Comparison of ENCODE assay signal across 8 cellular contexts in the genomic region with DNA sequence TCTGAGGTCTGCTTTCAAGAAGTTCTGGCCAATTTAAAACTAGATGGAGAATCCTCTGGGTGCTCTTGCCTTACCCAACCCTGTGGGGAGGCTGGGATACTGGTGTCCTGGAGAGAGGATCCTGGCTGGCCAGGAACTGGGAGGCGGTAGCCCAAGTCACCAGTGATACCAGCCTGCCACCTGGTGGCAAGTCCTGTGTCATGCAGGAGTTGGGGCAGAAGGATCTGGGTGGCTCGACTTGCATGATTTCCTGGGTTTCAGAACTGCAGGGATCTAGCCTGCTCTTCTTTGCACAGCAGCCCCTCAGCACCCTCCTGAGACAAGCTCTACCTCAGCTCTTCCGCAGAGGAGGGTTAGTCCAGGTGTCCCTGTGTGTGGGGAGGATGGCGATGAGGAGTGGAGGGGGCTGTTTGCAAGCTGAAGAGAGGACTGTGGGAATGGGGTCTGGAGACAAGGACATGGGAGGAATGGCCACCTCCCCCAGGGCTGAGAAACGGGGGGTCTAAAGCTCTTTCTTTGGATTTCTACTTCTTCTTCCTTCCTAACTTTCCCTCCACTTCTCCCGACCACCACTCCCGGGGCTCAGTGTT. TPM values are rescaled to one million over a fixed set of nuclear protein-coding genes. Genes with fewer than 3 reads are reported as not detected.
DNase-seq lines count a peak whose midpoint lies in the region; ATAC-seq and TF ChIP-seq lines count a peak whose summit lies in the region.

No MANE protein-coding gene starts in this region.

- peaks cover 0 to 10% of the 10 kb centered on the region in 2 donors for H3K27me3 ChIP-seq in right lobe of liver

- no peaks in the 10 kb centered on the region for H3K9me3 ChIP-seq in right lobe of liver

- H3K4me3 ChIP-seq in right lobe of liver, result no peak overlapping the region

- ATAC-seq in GM18511 (IDR thresholded peaks at IDR 0.05; ENCODE audit: unreplicated experiment) (peak; percentile 59), right lobe of liver (peak; percentile 86 to 94 (median 90)), GM21381 (IDR thresholded peaks at IDR 0.05; ENCODE audit: unreplicated experiment) (no peak)

- no peaks in the 10 kb centered on the region for H3K36me3 ChIP-seq in right lobe of liver

- no peak for TF ChIP-seq POLR2A in right lobe of liver (IDR thresholded peaks at IDR 0.05)

- TF ChIP-seq CTCF in right lobe of liver (IDR thresholded peaks at IDR 0.05), result peak; percentile 91 to 94 (median 92)

- peaks cover 0 to 18% (median 0%) of the 10 kb centered on the region in 4 donors for H3K4me1 ChIP-seq in right lobe of liver

- DNase-seq in AG20443 (ENCODE audit: low spot score) (peak; percentile 93), NCI-H2171 (lab: John Stamatoyannopoulos, UW) (peak; percentile 35), dedifferentiated amniotic fluid mesenchymal stem cell (ENCODE audit: extremely low spot score) (peak; percentile 47), right lobe of liver (peak; percentile 79 to 84 (median 83))
- peak; percentile 76 for DNase-seq in activated CD4-positive, alpha-beta T cell treated with anti-CD3 and anti-CD28 coated beads for 48 hours
- peak; percentile 18 to 26 (median 26) for DNase-seq in stimulated activated CD4-positive, alpha-beta T cell treated with anti-CD3 and anti-CD28 coated beads, TNF-alpha, amount 100 ng/mL, for 4 hours (ENCODE audit: low read depth in 3 of 3)

- intact Hi-C loops in right lobe of liver (cut with DNase I), result loop anchor here (5.0 to 10.0 kb wide), 5 partner anchors 75 to 443 kb away; no protein-coding TSS in a partner anchor

- WGBS in right lobe of liver (ENCODE audit: insufficient coverage, low coverage, low lambda C conversion rate, missing lambda C conversion rate), result 52% methylated on average over 3 of the region's 7 CpGs

- H3K27ac ChIP-seq in right lobe of liver, result no peak overlapping the region

RNA-seq across cellular contexts. Expression of a gene that starts 4.2 kb away (rescaled TPM):
- under 1 TPM in 5 of 6 experiments, not detected in 1; 0.31 to 0.77 (median 0.39) TPM for total RNA-seq in right lobe of liver

RNA-seq across cellular contexts. Expression of a gene that starts 12.5 kb away (rescaled TPM):
- not detected for total RNA-seq in right lobe of liver

Comparison
In these comparisons a context has a peak if more than half of its experiments do, and no peak if none do; other contexts are left out.
1. DNase-seq: peak in every context shown above with its lines; median percentile 93 in AG20443; 83 in right lobe of liver; 76 in activated CD4-positive, alpha-beta T cell treated with anti-CD3 and anti-CD28 coated beads for 48 hours; 47 in dedifferentiated amniotic fluid mesenchymal stem cell; 35 in NCI-H2171; 26 in stimulated activated CD4-positive, alpha-beta T cell treated with anti-CD3 and anti-CD28 coated beads, TNF-alpha, amount 100 ng/mL, for 4 hours.